In genomic region chr22:20429254-20430100, GRCh38 we compare ENCODE assay signal across 8 cellular contexts. TPM values are rescaled to one million over a fixed set of nuclear protein-coding genes. Genes with fewer than 3 reads are reported as not detected.
A peak's percentile ranks its signal among the peaks of the same experiment; 100 is the strongest.
DNase-seq lines count a peak whose midpoint lies in the region; ATAC-seq and TF ChIP-seq lines count a peak whose summit lies in the region.

No MANE protein-coding gene starts in this region.

- DNase-seq in COR-L47 (lab: John Stamatoyannopoulos, UW) = peak; percentile 20
- DNase-seq in KBM-7 = peak; percentile 53
- peak; percentile 90 for DNase-seq in activated CD8-positive, alpha-beta memory T cell treated with anti-CD3 and anti-CD28 coated beads for 24 hours
- peak; percentile 79 for DNase-seq in retina
- no peak for DNase-seq in HEK293T (ENCODE audit: extremely low spot score)
- DNase-seq in hepatic stellate cell (ENCODE audit: low spot score) = no peak

- in situ Hi-C loops in KBM-7 (cut with MboI; ENCODE audit: low pct_unique_long_range_greater_than_20kb, low sequenced_read_pairs) = no loop called here

- CTCF ChIA-PET in HEK293T (lab: Yijun Ruan, JAX) = no interaction called here

- ATAC-seq in esophagus mucosa = peak; percentile 40
- no peak for ATAC-seq in HG03159 (IDR thresholded peaks at IDR 0.05; ENCODE audit: unreplicated experiment)

- POLR2A ChIA-PET in HEK293T (lab: Yijun Ruan, JAX) = no interaction called here

TF ChIP-seq in HEK293T, 16 proteins besides CTCF, POLR2A, EP300 and RAD21:
- TF ChIP-seq FOXM1 (IDR thresholded peaks at IDR 0.05; ENCODE audit: borderline replicate concordance) = no peak
- no peak for TF ChIP-seq ARNT (IDR thresholded peaks at IDR 0.05)
- no peak for TF ChIP-seq ZNF384 (IDR thresholded peaks at IDR 0.05)
- no peak for TF ChIP-seq SP1 (IDR thresholded peaks at IDR 0.05)
- no peak for TF ChIP-seq L3MBTL2 (conservative IDR thresholded peaks at IDR 0.05)
- TF ChIP-seq CTBP1 (IDR thresholded peaks at IDR 0.05; ENCODE audit: borderline replicate concordance) = no peak
- no peak for TF ChIP-seq SUZ12 (IDR thresholded peaks at IDR 0.05)
- no peak for TF ChIP-seq TARDBP (IDR thresholded peaks at IDR 0.05)
- no peak for TF ChIP-seq PKNOX1 (IDR thresholded peaks at IDR 0.05)
- TF ChIP-seq HDGF (IDR thresholded peaks at IDR 0.05; ENCODE audit: borderline replicate concordance) = no peak
- TF ChIP-seq ELF4 (IDR thresholded peaks at IDR 0.05) = no peak
- no peak for TF ChIP-seq NFRKB (IDR thresholded peaks at IDR 0.05)
- no peak for TF ChIP-seq BHLHE40 (IDR thresholded peaks at IDR 0.05; ENCODE audit: borderline replicate concordance)
- TF ChIP-seq FOXK2 (IDR thresholded peaks at IDR 0.05) = no peak
- TF ChIP-seq LEF1 (IDR thresholded peaks at IDR 0.05; ENCODE audit: borderline replicate concordance) = no peak
- TF ChIP-seq FOXA1 (IDR thresholded peaks at IDR 0.05) = no peak

RNA-seq across cellular contexts. Expression of gene SCARF2, which starts 8.1 kb away (rescaled TPM):
- 0.48 TPM for total RNA-seq in esophagus mucosa

RNA-seq across cellular contexts. Expression of gene ZNF74, which starts 35.5 kb away (rescaled TPM):
- total RNA-seq in esophagus mucosa = 4.6 TPM

Comparison
In these comparisons a context has a peak if more than half of its experiments do, and no peak if none do; other contexts are left out.
1. DNase-seq: peak in COR-L47 (single experiment), KBM-7 (single experiment), activated CD8-positive, alpha-beta memory T cell treated with anti-CD3 and anti-CD28 coated beads for 24 hours (single experiment) and retina (single experiment); none in HEK293T (single experiment) and hepatic stellate cell (single experiment).